In the genomic region with DNA sequence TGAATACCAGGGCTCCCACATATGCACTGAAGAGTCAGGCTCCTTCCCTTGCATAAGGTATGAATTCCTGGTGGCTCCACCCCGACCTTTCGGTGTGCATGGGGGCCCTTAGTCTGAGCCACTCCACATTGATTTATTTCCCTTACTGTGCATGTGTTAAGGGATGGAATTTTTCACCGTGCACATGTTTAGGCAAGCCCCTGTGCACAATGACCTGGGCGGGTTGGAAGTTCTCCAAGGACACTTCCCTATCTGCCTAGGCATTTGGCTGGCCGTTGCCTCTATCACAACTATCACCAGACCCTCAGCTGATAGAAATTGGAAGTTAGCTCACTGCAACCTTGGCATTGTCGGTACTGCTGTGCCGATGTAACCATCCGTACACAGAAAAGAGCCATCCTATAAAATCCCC, we compare ENCODE assay signal across 2 cellular contexts.
TF ChIP-seq lines count a peak whose summit lies in the region.

No MANE protein-coding gene starts in this region.

TF ChIP-seq in IMR-90, 13 proteins besides CTCF, POLR2A, EP300 and RAD21:
- TF ChIP-seq MXI1 (IDR thresholded peaks at IDR 0.05; ENCODE audit: borderline replicate concordance, low read depth, low read length) (no peak), BHLHE40 (IDR thresholded peaks at IDR 0.05; ENCODE audit: low read depth, low read length) (no peak), CEBPB (IDR thresholded peaks at IDR 0.05; ENCODE audit: low read depth, low read length) (no peak)

TF ChIP-seq in H1, 55 proteins besides CTCF, POLR2A, EP300 and RAD21:
- no peak for TF ChIP-seq FOSL1 (IDR thresholded peaks at IDR 0.05; ENCODE audit: insufficient read depth, low read depth, low read length)
- TF ChIP-seq, protein P1, sequence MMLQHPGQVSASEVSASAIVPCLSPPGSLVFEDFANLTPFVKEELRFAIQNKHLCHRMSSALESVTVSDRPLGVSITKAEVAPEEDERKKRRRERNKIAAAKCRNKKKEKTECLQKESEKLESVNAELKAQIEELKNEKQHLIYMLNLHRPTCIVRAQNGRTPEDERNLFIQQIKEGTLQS (IDR thresholded peaks at IDR 0.05; ENCODE audit: insufficient read depth, low read depth, low read length) = no peak
- no peak for TF ChIP-seq CHD2 (IDR thresholded peaks at IDR 0.05; ENCODE audit: low read length)
- no peak for TF ChIP-seq GTF2F1 (IDR thresholded peaks at IDR 0.05; ENCODE audit: borderline replicate concordance, low read depth, low read length)
- no peak for TF ChIP-seq HDAC2 (IDR thresholded peaks at IDR 0.05; ENCODE audit: borderline replicate concordance in 1 of 2, low read depth in 2 of 2, low read length in 2 of 2)
- TF ChIP-seq, protein P2, sequence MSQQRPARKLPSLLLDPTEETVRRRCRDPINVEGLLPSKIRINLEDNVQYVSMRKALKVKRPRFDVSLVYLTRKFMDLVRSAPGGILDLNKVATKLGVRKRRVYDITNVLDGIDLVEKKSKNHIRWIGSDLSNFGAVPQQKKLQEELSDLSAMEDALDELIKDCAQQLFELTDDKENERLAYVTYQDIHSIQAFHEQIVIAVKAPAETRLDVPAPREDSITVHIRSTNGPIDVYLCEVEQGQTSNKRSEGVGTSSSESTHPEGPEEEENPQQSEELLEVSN (IDR thresholded peaks at IDR 0.05) = no peak
- no peak for TF ChIP-seq KDM4A (IDR thresholded peaks at IDR 0.05; ENCODE audit: low read depth, low read length, severe bottlenecking)
- TF ChIP-seq RXRA (IDR thresholded peaks at IDR 0.05; ENCODE audit: insufficient read depth, low read depth, low read length) = no peak
- no peak for TF ChIP-seq SIRT6 (IDR thresholded peaks at IDR 0.05; ENCODE audit: low read length)
- TF ChIP-seq KDM1A (IDR thresholded peaks at IDR 0.05; ENCODE audit: borderline replicate concordance, low read length) = no peak
- no peak for TF ChIP-seq TAF1 (IDR thresholded peaks at IDR 0.05; ENCODE audit: low read depth, low read length)
- no peak for TF ChIP-seq MAFK (IDR thresholded peaks at IDR 0.05; ENCODE audit: low read depth, low read length)
- no peak for TF ChIP-seq ZNF274 (IDR thresholded peaks at IDR 0.05; ENCODE audit: borderline replicate concordance, extremely low read depth, low read length)
- TF ChIP-seq KDM5A (IDR thresholded peaks at IDR 0.05; ENCODE audit: low read length) = no peak
- TF ChIP-seq CTBP2 (IDR thresholded peaks at IDR 0.05; ENCODE audit: borderline replicate concordance, insufficient read depth, insufficient read length, low read length) = no peak
- TF ChIP-seq GABPA (IDR thresholded peaks at IDR 0.05; ENCODE audit: borderline replicate concordance, insufficient read depth, low read length) = no peak
